In the genomic region with DNA sequence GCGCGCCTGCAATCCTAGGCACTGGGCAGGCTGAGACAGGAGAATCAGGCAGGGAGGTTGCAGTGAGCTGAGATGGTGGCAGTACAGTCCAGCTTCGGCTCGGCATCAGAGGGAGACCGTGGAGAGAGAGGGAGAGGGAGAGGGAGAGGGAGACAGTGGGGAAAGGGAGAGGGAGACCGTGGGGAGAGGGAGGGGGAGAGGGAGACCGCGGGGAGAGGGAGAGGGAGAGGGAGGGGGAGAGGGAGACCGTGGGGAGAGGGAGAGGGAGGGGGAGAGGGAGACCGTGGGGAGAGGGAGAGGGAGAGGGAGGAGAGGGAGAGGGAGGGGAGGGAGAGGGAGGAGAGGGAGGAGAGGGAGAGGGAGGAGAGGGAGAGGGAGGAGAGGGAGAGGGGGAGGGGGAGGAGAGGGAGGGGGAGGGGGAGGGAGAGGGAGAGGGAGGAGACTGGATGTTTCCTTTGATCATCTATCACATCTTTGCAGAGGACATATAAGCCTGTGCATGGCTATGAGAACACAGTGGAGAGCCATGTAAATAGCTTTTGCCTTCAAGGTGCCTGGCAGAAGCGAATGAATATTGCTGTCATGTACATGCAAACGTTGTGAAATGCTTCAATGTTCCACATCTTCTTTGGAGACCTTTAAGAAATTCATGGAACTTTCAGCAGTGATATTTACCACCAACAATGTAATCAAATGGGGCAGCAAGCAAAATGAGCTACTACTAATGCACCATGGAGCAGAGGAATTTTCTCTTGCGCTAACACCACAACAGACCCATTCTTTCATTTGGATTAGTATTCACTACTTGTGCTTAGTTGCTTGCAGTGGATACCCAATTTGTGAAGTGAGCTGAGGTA, we compare ENCODE assay signal across 18 cellular contexts. TPM values are rescaled to one million over a fixed set of nuclear protein-coding genes. Genes with fewer than 3 reads are reported as not detected.
DNase-seq lines count a peak whose midpoint lies in the region; ATAC-seq and TF ChIP-seq lines count a peak whose summit lies in the region.
"Had no signal": no experiment of that assay in that cellular context is flagged by ENCODE, and none has a peak within 500 bp of the region (broad histone marks: within the 10 kb centered on the region; RNA-seq: fewer than 3 reads in every experiment).

No MANE protein-coding gene starts in this region.

- no peaks in the 10 kb centered on the region for H3K9me2 ChIP-seq in neural cell (ENCODE audit: insufficient read depth, low read length)

- H3K4me3 ChIP-seq in esophagus squamous epithelium (peak overlapping the region in 1 of 4 donors; percentile 13), neural cell (ENCODE audit: low read length) (peak overlapping the region; percentile 6), HAP-1 (no peak overlapping the region)
- H3K4me3 ChIP-seq: BLaER1, GM12878, MG63 had no signal

- H3F3A ChIP-seq in neural cell (ENCODE audit: insufficient read depth, low read length, poor library complexity, severe bottlenecking) = no peaks in the 10 kb centered on the region

- TF ChIP-seq RAD21 in neural cell (conservative IDR thresholded peaks at IDR 0.05) = no peak

- H3K36me3 ChIP-seq in esophagus squamous epithelium (no peaks in the 10 kb centered on the region), neural cell (ENCODE audit: insufficient read depth, low read length) (no peaks in the 10 kb centered on the region), HAP-1 (replicated peaks) (no peaks in the 10 kb centered on the region)
- H3K36me3 ChIP-seq: MG63 had no signal

- no peak overlapping the region for H2AFZ ChIP-seq in neural cell (ENCODE audit: low read depth, low read length)

- TF ChIP-seq CTCF in esophagus squamous epithelium (IDR thresholded peaks at IDR 0.05) = no peak
- no peak for TF ChIP-seq CTCF in neural cell (IDR thresholded peaks at IDR 0.05; ENCODE audit: poor library complexity, severe bottlenecking)

- H3K4me2 ChIP-seq in neural cell (ENCODE audit: low read length) = no peak overlapping the region
- H3K4me2 ChIP-seq: BLaER1 had no signal

- intact Hi-C loops in esophagus squamous epithelium (cut with DNase I) = loop anchor here (2.0 kb wide), 1 partner anchor 153 kb away; a partner anchor contains a TSS
- intact Hi-C loops in left cardiac atrium (cut with DNase I) = no loop called here

- peak overlapping the region in 3 of 4 donors; percentile 30 to 57 (median 43) for H3K27ac ChIP-seq in esophagus squamous epithelium
- peak overlapping the region; percentile 64 for H3K27ac ChIP-seq in neural cell (ENCODE audit: low read length)
- H3K27ac ChIP-seq: BLaER1, HL-60 had no signal

- no peaks in the 10 kb centered on the region for H4K20me1 ChIP-seq in neural cell (ENCODE audit: insufficient read depth)
- H4K20me1 ChIP-seq: BLaER1 had no signal

- no peak for TF ChIP-seq EP300 in neural cell (conservative IDR thresholded peaks at IDR 0.05; ENCODE audit: poor library complexity, severe bottlenecking)

- H3K79me2 ChIP-seq in neural cell (replicated peaks; ENCODE audit: insufficient read depth, low read length) = no peaks in the 10 kb centered on the region

- in situ Hi-C loops in HAP-1 (cut with MboI; ENCODE audit: low sequenced_read_pairs) = no loop called here

- H3K27me3 ChIP-seq in esophagus squamous epithelium = no peaks in the 10 kb centered on the region
- no peaks in the 10 kb centered on the region for H3K27me3 ChIP-seq in neural cell (ENCODE audit: insufficient read depth, low read depth, low read length)
- H3K27me3 ChIP-seq in HAP-1 (ENCODE audit: low read depth) = no peaks in the 10 kb centered on the region
- H3K27me3 ChIP-seq: BLaER1, MG63 had no signal

- H3K9me3 ChIP-seq in esophagus squamous epithelium = no peaks in the 10 kb centered on the region
- no peaks in the 10 kb centered on the region for H3K9me3 ChIP-seq in neural cell (ENCODE audit: low read length)
- H3K9me3 ChIP-seq in HAP-1 = no peaks in the 10 kb centered on the region
- H3K9me3 ChIP-seq: BLaER1, MG63 had no signal

- no peak for ATAC-seq in left cardiac atrium

- 70 to 81% methylated on average over 5 to 6 of the region's 13 CpGs for WGBS in esophagus squamous epithelium, 2 donors

- peak; percentile 85 for DNase-seq in Ammon's horn (ENCODE audit: low spot score)
- DNase-seq in astrocyte of the hippocampus (ENCODE audit: low read depth, low spot score) = peak; percentile 16
- DNase-seq in esophagus squamous epithelium (lab: John Stamatoyannopoulos, UW) = no peak
- DNase-seq in cerebellar nuclear complex (lab: John Stamatoyannopoulos, UW) = no peak
- DNase-seq in HAP-1 (ENCODE audit: low spot score in 2 of 2) = no peak
- no peak for DNase-seq in left cardiac atrium
- DNase-seq: NCI-H524 treated with DMSO at 0.1 percent for 48 hours had no signal

- no peak for TF ChIP-seq POLR2A in esophagus squamous epithelium (IDR thresholded peaks at IDR 0.05)

- no peak overlapping the region for H3K9ac ChIP-seq in neural cell (ENCODE audit: low read length)
- H3K9ac ChIP-seq: BLaER1 had no signal

- H3K4me1 ChIP-seq in esophagus squamous epithelium (peaks cover 0 to 74% (median 10%) of the 10 kb centered on the region in 3 donors), HAP-1 (peaks cover 20% of the 10 kb centered on the region)
- H3K4me1 ChIP-seq: BLaER1 had no signal

TF ChIP-seq in neural cell, 6 proteins besides CTCF, POLR2A, EP300 and RAD21:
- TF ChIP-seq, protein P1, sequence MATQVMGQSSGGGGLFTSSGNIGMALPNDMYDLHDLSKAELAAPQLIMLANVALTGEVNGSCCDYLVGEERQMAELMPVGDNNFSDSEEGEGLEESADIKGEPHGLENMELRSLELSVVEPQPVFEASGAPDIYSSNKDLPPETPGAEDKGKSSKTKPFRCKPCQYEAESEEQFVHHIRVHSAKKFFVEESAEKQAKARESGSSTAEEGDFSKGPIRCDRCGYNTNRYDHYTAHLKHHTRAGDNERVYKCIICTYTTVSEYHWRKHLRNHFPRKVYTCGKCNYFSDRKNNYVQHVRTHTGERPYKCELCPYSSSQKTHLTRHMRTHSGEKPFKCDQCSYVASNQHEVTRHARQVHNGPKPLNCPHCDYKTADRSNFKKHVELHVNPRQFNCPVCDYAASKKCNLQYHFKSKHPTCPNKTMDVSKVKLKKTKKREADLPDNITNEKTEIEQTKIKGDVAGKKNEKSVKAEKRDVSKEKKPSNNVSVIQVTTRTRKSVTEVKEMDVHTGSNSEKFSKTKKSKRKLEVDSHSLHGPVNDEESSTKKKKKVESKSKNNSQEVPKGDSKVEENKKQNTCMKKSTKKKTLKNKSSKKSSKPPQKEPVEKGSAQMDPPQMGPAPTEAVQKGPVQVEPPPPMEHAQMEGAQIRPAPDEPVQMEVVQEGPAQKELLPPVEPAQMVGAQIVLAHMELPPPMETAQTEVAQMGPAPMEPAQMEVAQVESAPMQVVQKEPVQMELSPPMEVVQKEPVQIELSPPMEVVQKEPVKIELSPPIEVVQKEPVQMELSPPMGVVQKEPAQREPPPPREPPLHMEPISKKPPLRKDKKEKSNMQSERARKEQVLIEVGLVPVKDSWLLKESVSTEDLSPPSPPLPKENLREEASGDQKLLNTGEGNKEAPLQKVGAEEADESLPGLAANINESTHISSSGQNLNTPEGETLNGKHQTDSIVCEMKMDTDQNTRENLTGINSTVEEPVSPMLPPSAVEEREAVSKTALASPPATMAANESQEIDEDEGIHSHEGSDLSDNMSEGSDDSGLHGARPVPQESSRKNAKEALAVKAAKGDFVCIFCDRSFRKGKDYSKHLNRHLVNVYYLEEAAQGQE (IDR thresholded peaks at IDR 0.05; ENCODE audit: borderline replicate concordance) = no peak
- no peak for TF ChIP-seq TAF1 (IDR thresholded peaks at IDR 0.05; ENCODE audit: low read depth)
- no peak for TF ChIP-seq MXI1 (conservative IDR thresholded peaks at IDR 0.05; ENCODE audit: poor library complexity, severe bottlenecking)
- TF ChIP-seq SMC3 (conservative IDR thresholded peaks at IDR 0.05; ENCODE audit: poor library complexity) = no peak
- TF ChIP-seq EZH2 (IDR thresholded peaks at IDR 0.05; ENCODE audit: borderline replicate concordance, insufficient read depth, low read length, poor library complexity, severe bottlenecking) = no peak
- no peak for TF ChIP-seq POLR2AphosphoS5 (IDR thresholded peaks at IDR 0.05)

RNA-seq across cellular contexts. Expression of a gene that starts 44.3 kb away (rescaled TPM):
- total RNA-seq in esophagus squamous epithelium (1 to 10 TPM in 1 of 4 donors, not detected in 3; 1.6 TPM), left cardiac atrium (not detected)
- polyA plus RNA-seq in neural cell = not detected in 2 replicates
- not detected in 2 replicates for polyA minus RNA-seq in neural cell
- total RNA-seq: CD4-positive, alpha-beta memory T cell; Daoy; GM12878; H4; HT1080; IMR-90; RPMI7951 had no signal
- polyA plus RNA-seq: CD4-positive, alpha-beta memory T cell; GM12878; IMR-90 had no signal

RNA-seq across cellular contexts. Expression of a gene that starts 46.5 kb away (rescaled TPM):
- total RNA-seq in esophagus squamous epithelium (1 to 10 TPM in 3 of 4 donors, under 1 TPM in 1; 0.06 to 2.7 (median 1.2) TPM), left cardiac atrium (1 to 10 TPM; 1.1 to 1.9 TPM)
- not detected in 2 replicates for polyA plus RNA-seq in neural cell
- polyA minus RNA-seq in neural cell = not detected in 2 replicates
- total RNA-seq: CD4-positive, alpha-beta memory T cell; GM12878 had no signal

RNA-seq across cellular contexts. Expression of a gene that starts 52.1 kb away (rescaled TPM):
- under 1 TPM in 1 of 4 donors, not detected in 3; 0.13 TPM for total RNA-seq in esophagus squamous epithelium
- not detected in 2 replicates for polyA plus RNA-seq in neural cell
- not detected in 2 replicates for polyA minus RNA-seq in neural cell
- under 1 TPM in 1 of 2 donors, not detected in 1; 0.10 TPM for total RNA-seq in left cardiac atrium
- total RNA-seq: CD4-positive, alpha-beta memory T cell; Daoy; GM12878; H4; HT1080; IMR-90; RPMI7951 had no signal
- polyA plus RNA-seq: CD4-positive, alpha-beta memory T cell; IMR-90 had no signal

RNA-seq across cellular contexts. Expression of a gene that starts 57.8 kb away (rescaled TPM):
- total RNA-seq in esophagus squamous epithelium (10 to 100 TPM in 1 of 4 donors, 1 to 10 TPM in 3; 4.1 to 10.1 (median 7.6) TPM), left cardiac atrium (under 1 TPM in 1 of 2 donors, not detected in 1; 0.06 TPM)
- not detected in 2 replicates for polyA plus RNA-seq in neural cell
- not detected in 2 replicates for polyA minus RNA-seq in neural cell
- total RNA-seq: CD4-positive, alpha-beta memory T cell; Daoy; H4; HT1080; IMR-90; RPMI7951 had no signal
- polyA plus RNA-seq: CD4-positive, alpha-beta memory T cell had no signal

Comparison
In these comparisons a context has a peak if more than half of its experiments do, and no peak if none do; other contexts are left out.
1. DNase-seq: peak in Ammon's horn (single experiment) and astrocyte of the hippocampus (single experiment); none in esophagus squamous epithelium (single experiment), cerebellar nuclear complex (0 of 2), HAP-1 (0 of 2) and left cardiac atrium (single experiment).